8 cellular contexts compared by ENCODE assay signal in the genomic region with DNA sequence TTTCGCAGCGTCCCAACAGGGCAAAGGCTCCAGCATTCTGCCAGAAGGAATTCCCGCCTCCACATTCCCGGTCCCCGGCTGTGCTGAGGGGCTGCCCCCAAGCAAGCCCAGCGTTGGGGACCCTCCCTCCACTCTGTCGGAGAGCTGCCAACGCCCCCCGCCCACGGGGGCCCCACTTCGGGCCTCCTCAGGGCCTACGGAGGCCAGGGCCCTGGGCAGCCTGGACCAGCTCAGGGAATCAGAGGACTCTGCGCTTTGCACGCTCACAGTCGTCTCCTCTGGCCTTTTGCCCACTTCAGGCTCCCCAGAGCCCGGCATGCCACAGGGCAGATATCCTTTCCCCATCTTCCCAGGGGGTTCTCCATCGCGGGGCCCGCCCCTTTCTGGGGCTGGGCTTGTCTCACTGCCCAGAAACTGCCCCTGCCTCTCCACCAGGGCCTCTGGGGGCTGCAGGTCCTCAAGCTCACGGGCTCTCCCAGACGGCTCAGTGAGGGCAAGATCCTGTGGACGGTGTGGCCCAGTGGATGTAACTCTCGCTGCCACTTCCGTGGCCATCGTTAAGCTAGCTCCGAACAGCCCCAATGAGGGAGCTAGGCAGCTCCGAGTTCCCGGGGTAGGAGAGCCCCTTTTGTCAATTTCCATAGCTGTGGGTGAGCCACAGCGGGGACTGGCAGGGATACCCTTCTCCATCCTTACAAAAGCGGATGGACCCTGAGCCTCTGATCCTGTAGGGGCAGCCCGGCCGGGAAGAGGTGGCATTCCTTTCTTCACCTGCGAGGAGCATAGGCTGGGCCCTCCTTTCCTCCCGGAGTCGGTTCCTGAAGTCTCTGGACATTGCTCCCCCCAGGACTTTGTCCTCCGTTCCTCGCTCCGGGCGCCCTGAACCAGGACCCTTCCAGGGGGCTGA. TPM values are rescaled to one million over a fixed set of nuclear protein-coding genes. Genes with fewer than 3 reads are reported as not detected.
DNase-seq lines count a peak whose midpoint lies in the region; ATAC-seq, FAIRE-seq and TF ChIP-seq lines count a peak whose summit lies in the region.

No MANE protein-coding gene starts in this region.

- no peak overlapping the region for H3K14ac ChIP-seq in H1 (ENCODE audit: insufficient read length)

- peaks cover 21% of the 10 kb centered on the region; the same call in 1 of the 2 replicates for H3F3A ChIP-seq in GM23248 (ENCODE audit: insufficient read depth)

- no peak overlapping the region for H4K5ac ChIP-seq in H1 (ENCODE audit: insufficient read length, low read depth, low read length)

- H3K4me1 ChIP-seq in NT2/D1 (ENCODE audit: insufficient read depth, insufficient read length) (peaks cover 11% of the 10 kb centered on the region), H1 (replicated peaks in 1 of 4; ENCODE audit: control insufficient read depth in 3 of 4, insufficient read depth in 4 of 4, low read length in 3 of 4) (peaks cover 7 to 27% (median 15%) of the 10 kb centered on the region in 4 experiments), GM23248 (ENCODE audit: insufficient read depth) (peaks cover 3% of the 10 kb centered on the region; the same call in 1 of the 2 replicates)

- H2AFZ ChIP-seq in H1 (ENCODE audit: low read length) (no peak overlapping the region), GM23248 (no peak overlapping the region)

- H3K56ac ChIP-seq in H1 (replicated peaks; ENCODE audit: insufficient read length, low read depth, low read length), result no peak overlapping the region

- H2BK120ac ChIP-seq in H1 (replicated peaks; ENCODE audit: low read depth, low read length), result no peak overlapping the region

- no peak for TF ChIP-seq POLR2A in H1 (IDR thresholded peaks at IDR 0.05; ENCODE audit: control extremely low read depth in 1 of 2, low read depth in 2 of 2, low read length in 2 of 2)

- H3K79me1 ChIP-seq in H1 (ENCODE audit: low read depth, low read length), result no peaks in the 10 kb centered on the region

- peaks cover 0 to 4% (median 0%) of the 10 kb centered on the region in 9 donors for H3K9me3 Mint-ChIP-seq in naive thymus-derived CD8-positive, alpha-beta T cell

- H3K4me3 Mint-ChIP-seq in naive thymus-derived CD8-positive, alpha-beta T cell, result peak overlapping the region; percentile 89 to 99 (median 95)

- no peak overlapping the region for H2AK5ac ChIP-seq in H1 (ENCODE audit: low read depth, low read length)

- H3K27me3 ChIP-seq in NT2/D1 (ENCODE audit: insufficient read depth, insufficient read length) (no peaks in the 10 kb centered on the region), H1 (replicated peaks in 1 of 4; ENCODE audit: control insufficient read depth in 3 of 4, extremely low read depth in 1 of 4, insufficient read depth in 3 of 4, low read length in 3 of 4) (peaks cover 0 to 65% (median 45%) of the 10 kb centered on the region in 4 experiments; a peak in 6 of 7 replicates), GM23248 (replicated peaks; ENCODE audit: insufficient read depth) (no peaks in the 10 kb centered on the region)

- no peaks in the 10 kb centered on the region for H4K20me1 ChIP-seq in H1 (replicated peaks in 1 of 2; ENCODE audit: control insufficient read depth in 1 of 2, insufficient read depth in 2 of 2, low read length in 2 of 2)
- no peaks in the 10 kb centered on the region for H4K20me1 ChIP-seq in GM23248 (ENCODE audit: insufficient read depth)

- H3K79me2 ChIP-seq in H1 (ENCODE audit: control insufficient read depth in 1 of 2, insufficient read depth in 2 of 2, low read length in 2 of 2) (no peaks in the 10 kb centered on the region), GM23248 (ENCODE audit: insufficient read depth) (no peaks in the 10 kb centered on the region)

- no peak for FAIRE-seq in H1 (lab: Jason Lieb, UNC)

- ATAC-seq in naive thymus-derived CD8-positive, alpha-beta T cell, result no peak
- ATAC-seq in HG03039 (IDR thresholded peaks at IDR 0.05; ENCODE audit: unreplicated experiment) (no peak), HG02623 (IDR thresholded peaks at IDR 0.05; ENCODE audit: unreplicated experiment) (no peak), HG02884 (IDR thresholded peaks at IDR 0.05; ENCODE audit: unreplicated experiment) (no peak)

- 22% methylated on average over 37 of the region's 39 CpGs; no CpG with 5 or more reads in 1 of the 2 experiments for WGBS in H1 (ENCODE audit: extremely low coverage in 1 of 2, insufficient coverage in 1 of 2, insufficient read length in 1 of 2, insufficient replicate concordance in 2 of 2, low coverage in 1 of 2, low lambda C conversion rate in 2 of 2, missing lambda C conversion rate in 1 of 2), 2 experiments
- WGBS in GM23248 (ENCODE audit: low coverage in 1 of 2, low lambda C conversion rate in 2 of 2, missing lambda C conversion rate in 2 of 2), 2 experiments, result 79 to 82% methylated on average over 34 to 39 of the region's 39 CpGs

- H3K4ac ChIP-seq in H1 (replicated peaks; ENCODE audit: insufficient read length, low read depth, low read length), result no peak overlapping the region

- 0 out of 2 replicates have a peak overlapping the region, but pooled peaks have one; percentile 60 for H2BK12ac ChIP-seq in H1 (ENCODE audit: low read depth, low read length)

- H3K27ac ChIP-seq in H1 (ENCODE audit: low read depth, low read length) (no peak overlapping the region), GM23248 (no peak overlapping the region)

- no peaks in the 10 kb centered on the region for H3K27me3 Mint-ChIP-seq in naive thymus-derived CD8-positive, alpha-beta T cell

- peak overlapping the region; percentile 93; the same call in 1 of the 2 replicates for H3K18ac ChIP-seq in H1 (ENCODE audit: extremely low read depth, low read length)

- DNase-seq in Ammon's horn (ENCODE audit: low spot score) (peak; percentile 63), NT2/D1 (ENCODE audit: low read depth, low spot score) (no peak), H1 (ENCODE audit: low read depth in 1 of 2, low spot score in 2 of 2) (peak in 1 of 2 experiments; percentile 69), GM23248 (no peak)
- DNase-seq in naive thymus-derived CD8-positive, alpha-beta T cell, result peak in 5 of 10 donors; percentile 32 to 49 (median 41)

- no peaks in the 10 kb centered on the region for H3K9me2 ChIP-seq in GM23248 (ENCODE audit: insufficient read depth)

- H3K23me2 ChIP-seq in H1 (ENCODE audit: low read depth, low read length), result peaks cover 26% of the 10 kb centered on the region

- POLR2A ChIA-PET in H1 (lab: Charles Lee; ENCODE audit: partially characterized antibody), result interaction anchor here (1.2 kb wide), 1 partner anchor 216 kb away, joined by 3 read pairs; no protein-coding TSS in a partner anchor
- POLR2A ChIA-PET in naive thymus-derived CD8-positive, alpha-beta T cell (lab: Charles Lee), result interaction anchor here (0.6 to 4.2 kb wide), 23 partner anchors 23 to 202 kb away, joined by 3 to 19 read pairs (median 4); no protein-coding TSS in a partner anchor

- peak overlapping the region; percentile 89 for H3K9ac ChIP-seq in NT2/D1 (ENCODE audit: insufficient read length, low read depth)
- no peak overlapping the region for H3K9ac ChIP-seq in H1 (replicated peaks in 1 of 4; ENCODE audit: extremely low read depth in 1 of 4, low read depth in 3 of 4, low read length in 3 of 4)
- H3K9ac ChIP-seq in GM23248, result no peak overlapping the region

- no peak for TF ChIP-seq EP300 in H1 (IDR thresholded peaks at IDR 0.05; ENCODE audit: borderline replicate concordance in 1 of 2, low read depth in 2 of 2, low read length in 2 of 2)

- in situ Hi-C loops in GM23248 (cut with MboI), result no loop called here

- H3K4me3 ChIP-seq in NT2/D1 (ENCODE audit: insufficient read length, low read depth) (no peak overlapping the region), H1 (ENCODE audit: extremely low read depth in 1 of 4, insufficient read depth in 2 of 4, low read depth in 3 of 4, low read length in 4 of 4) (peak overlapping the region; percentile 33 to 66 (median 56)), GM23248 (no peak overlapping the region)

- peak overlapping the region; percentile 91 for H4K8ac ChIP-seq in H1 (ENCODE audit: extremely low read depth, insufficient read depth, low read length)

- peak overlapping the region; percentile 88 to 98 for H3K4me2 ChIP-seq in H1 (ENCODE audit: insufficient read depth in 1 of 2, low read depth in 2 of 2, low read length in 2 of 2)
- no peak overlapping the region for H3K4me2 ChIP-seq in GM23248 (ENCODE audit: unreplicated experiment)

- no peak overlapping the region for H4K91ac ChIP-seq in H1 (replicated peaks; ENCODE audit: insufficient read length, low read length)

- no peak overlapping the region for H2BK5ac ChIP-seq in H1 (ENCODE audit: low read depth, low read length)

- no peaks in the 10 kb centered on the region for H3K9me3 ChIP-seq in NT2/D1 (ENCODE audit: insufficient read depth, low read length)
- no peaks in the 10 kb centered on the region for H3K9me3 ChIP-seq in H1 (ENCODE audit: insufficient read depth in 2 of 2, low read depth in 1 of 2, low read length in 1 of 2)
- no peaks in the 10 kb centered on the region for H3K9me3 ChIP-seq in GM23248 (ENCODE audit: low read depth)

- 0 out of 2 replicates have a peak overlapping the region, but pooled peaks have one; percentile 34 for H2BK20ac ChIP-seq in H1 (ENCODE audit: low read length)

- no peak overlapping the region for H3K23ac ChIP-seq in H1 (ENCODE audit: insufficient read length)

- H3K36me3 ChIP-seq in NT2/D1 (ENCODE audit: insufficient read depth, insufficient read length, low read length) (peaks cover 42% of the 10 kb centered on the region), H1 (ENCODE audit: control insufficient read depth in 2 of 4, insufficient read depth in 4 of 4, low read length in 3 of 4) (no peaks in the 10 kb centered on the region), GM23248 (ENCODE audit: low read depth) (no peaks in the 10 kb centered on the region)

- TF ChIP-seq CTCF in H1 (IDR thresholded peaks at IDR 0.05; ENCODE audit: control extremely low read depth in 1 of 3, insufficient read depth in 1 of 3, low read depth in 1 of 3, low read length in 3 of 3), result no peak

- peak overlapping the region; percentile 86 to 98 (median 95) for H3K27ac Mint-ChIP-seq in naive thymus-derived CD8-positive, alpha-beta T cell

- no peak overlapping the region for H2BK15ac ChIP-seq in H1 (ENCODE audit: low read length)

- TF ChIP-seq RAD21 in H1 (IDR thresholded peaks at IDR 0.05 in 1 of 2, conservative IDR thresholded peaks at IDR 0.05 in 1 of 2; ENCODE audit: low read depth in 2 of 2, low read length in 2 of 2), result no peak

- peaks cover 19 to 71% (median 52%) of the 10 kb centered on the region in 3 donors for H3K36me3 Mint-ChIP-seq in naive thymus-derived CD8-positive, alpha-beta T cell

- CTCF ChIA-PET in H1 (lab: Charles Lee; ENCODE audit: partially characterized antibody), result interaction anchor here (0.6 to 2.0 kb wide), 11 partner anchors 10 to 219 kb away, joined by 3 to 7 read pairs (median 3); no protein-coding TSS in a partner anchor

- H3K4me1 Mint-ChIP-seq in naive thymus-derived CD8-positive, alpha-beta T cell, result peaks cover 29 to 68% (median 49%) of the 10 kb centered on the region in 4 donors

RNA-seq across cellular contexts. Expression of gene ITPKB, which starts 2.8 kb away (rescaled TPM):
- total RNA-seq in H1 (2021; fragmentation: NEBNext Ultra II Directional; extraction: Animal tissue kit (Norgen Biotek cat#: 25700)), result 4.2 and 4.8 TPM in 2 replicates
- polyA plus RNA-seq in H1 (2011; rRNA removed) (1.7 and 2.0 TPM in 2 replicates), GM23248 (2016; fragmentation: Nextera tagmentation; extraction: Ambion mirVana) (0.26 and 0.33 TPM in 2 replicates)
- 1.9 TPM for polyA plus RNA-seq in H1 (2011; cell fraction: cytosol; rRNA removed)
- polyA plus RNA-seq in H1 (2011; cell fraction: nucleus; rRNA removed), result 3.6 TPM
- 3.0 to 3.4 TPM (median 3.2 TPM) in 4 replicates for polyA plus RNA-seq in H1 (2012, experiment 1 of 2)
- 3.4 TPM for polyA plus RNA-seq in H1 (2012, experiment 2 of 2)
- 2.3 TPM for polyA plus RNA-seq in H1 (2013, experiment 1 of 2)
- 2.4 TPM for polyA plus RNA-seq in H1 (2013, experiment 2 of 2)
- 3.7 and 4.3 TPM in 2 replicates for polyA minus RNA-seq in H1 (2011; rRNA and poly(A)+ RNA removed)
- polyA minus RNA-seq in H1 (2011; cell fraction: cytosol; rRNA and poly(A)+ RNA removed), result 4.2 TPM
- 6.3 TPM for polyA minus RNA-seq in H1 (2011; cell fraction: nucleus; rRNA and poly(A)+ RNA removed)
- 100 to 1,000 TPM; 177 to 185 TPM for total RNA-seq in naive thymus-derived CD8-positive, alpha-beta T cell
- polyA plus RNA-seq in naive thymus-derived CD8-positive, alpha-beta T cell, result 10 to 100 TPM; 72.3 to 74.3 (median 73.0) TPM
- total RNA-seq in GM23248 (2014; rRNA removed; shearing (Covaris generic)), result 0.86 and 1.6 TPM in 2 replicates

Comparison
In these comparisons a context has a peak if more than half of its experiments do, and no peak if none do; other contexts are left out.
1. H3K4me3 ChIP-seq: peak in H1 (4 of 4); none in NT2/D1 (single experiment) and GM23248 (single experiment).
2. RNA of gene ITPKB, which starts 2.8 kb away (total RNA-seq): 177 to 185 TPM in naive thymus-derived CD8-positive, alpha-beta T cell; 4.2 to 4.8 TPM in H1 and 0.86 to 1.6 TPM in GM23248; every median in the first group is over 10 times any median in the second.